ENCODE assay signal across 8 cellular contexts in genomic region chr15:78979456-78980320, GRCh38. TPM values are rescaled to one million over a fixed set of nuclear protein-coding genes. Genes with fewer than 3 reads are reported as not detected.
A peak's percentile ranks its signal among the peaks of the same experiment; 100 is the strongest.
DNase-seq lines count a peak whose midpoint lies in the region; ATAC-seq and TF ChIP-seq lines count a peak whose summit lies in the region.

No MANE protein-coding gene starts in this region.

- H4K20me1 ChIP-seq in HCT116 (ENCODE audit: insufficient read depth) = no peaks in the 10 kb centered on the region

- peaks cover 8% of the 10 kb centered on the region for H3K4me1 Mint-ChIP-seq in activated T-helper 2 cell treated with anti-CD3 and anti-CD28 coated beads, Interferon-gamma antibody, Interleukin-2, Interleukin-4, amounts not matched to agents 10 μg/mL and 5 μg/mL and 100 μg/mL, durations not matched to agents 14 hours and 24 hours and 36 hours (ENCODE audit: low read depth)

- no peak overlapping the region for H3K4me3 ChIP-seq in HCT116 (replicated peaks in 1 of 2; ENCODE audit: low read depth in 1 of 2, low read length in 2 of 2)
- no peak overlapping the region for H3K4me3 ChIP-seq in right atrium auricular region
- H3K4me3 ChIP-seq in sigmoid colon = no peak overlapping the region

- no peak overlapping the region for H3K4me3 Mint-ChIP-seq in activated T-helper 2 cell treated with anti-CD3 and anti-CD28 coated beads, Interferon-gamma antibody, Interleukin-2, Interleukin-4, amounts not matched to agents 10 μg/mL and 5 μg/mL and 100 μg/mL, durations not matched to agents 14 hours and 24 hours and 36 hours (ENCODE audit: low read depth)

- 51 to 63% methylated on average over 17 of the region's 17 CpGs for WGBS in sigmoid colon, 2 donors

- no peaks in the 10 kb centered on the region for H3K9me2 ChIP-seq in HCT116 (ENCODE audit: insufficient read depth)

- H3K36me3 Mint-ChIP-seq in activated T-helper 2 cell treated with anti-CD3 and anti-CD28 coated beads, Interferon-gamma antibody, Interleukin-2, Interleukin-4, amounts not matched to agents 10 μg/mL and 5 μg/mL and 100 μg/mL, durations not matched to agents 14 hours and 24 hours and 36 hours (ENCODE audit: low read depth) = no peaks in the 10 kb centered on the region

- H3K36me3 ChIP-seq in HCT116 (ENCODE audit: control insufficient read depth in 1 of 2, insufficient read depth in 2 of 2, low read length in 2 of 2) = no peaks in the 10 kb centered on the region
- H3K36me3 ChIP-seq in right atrium auricular region = no peaks in the 10 kb centered on the region
- no peaks in the 10 kb centered on the region for H3K36me3 ChIP-seq in sigmoid colon

- H3K9me3 Mint-ChIP-seq in activated T-helper 2 cell treated with anti-CD3 and anti-CD28 coated beads, Interferon-gamma antibody, Interleukin-2, Interleukin-4, amounts not matched to agents 10 μg/mL and 5 μg/mL and 100 μg/mL, durations not matched to agents 14 hours and 24 hours and 36 hours = no peaks in the 10 kb centered on the region

- H3K27ac Mint-ChIP-seq in activated T-helper 2 cell treated with anti-CD3 and anti-CD28 coated beads, Interferon-gamma antibody, Interleukin-2, Interleukin-4, amounts not matched to agents 10 μg/mL and 5 μg/mL and 100 μg/mL, durations not matched to agents 14 hours and 24 hours and 36 hours = no peak overlapping the region

- H3K27me3 ChIP-seq in HCT116 (ENCODE audit: insufficient read depth, low read length) (no peaks in the 10 kb centered on the region), right atrium auricular region (no peaks in the 10 kb centered on the region), sigmoid colon (no peaks in the 10 kb centered on the region)

- no peak overlapping the region for H3K9ac ChIP-seq in HCT116 (ENCODE audit: low read length)

- no TSS peak for BruUV-seq in HCT116 (replicated peaks; lab: Mats Ljungman, UMichigan)

- RAD21 ChIA-PET in HCT116 (lab: Charles Lee; ENCODE audit: low non-redundant PET in 1 of 2, low total read pairs in 2 of 2, uncharacterized antibody in 2 of 2, unreplicated experiment in 2 of 2) = no interaction called here

- no peaks in the 10 kb centered on the region for H3K79me2 ChIP-seq in HCT116 (ENCODE audit: insufficient read depth, low read length)

- POLR2A ChIA-PET in HCT116 (lab: Charles Lee) = interaction anchor here (0.6 to 1.4 kb wide), 2 partner anchors 27 to 72 kb away, joined by 3 to 4 read pairs; no protein-coding TSS in a partner anchor

- H3K27me3 Mint-ChIP-seq in activated T-helper 2 cell treated with anti-CD3 and anti-CD28 coated beads, Interferon-gamma antibody, Interleukin-2, Interleukin-4, amounts not matched to agents 10 μg/mL and 5 μg/mL and 100 μg/mL, durations not matched to agents 14 hours and 24 hours and 36 hours (ENCODE audit: low read depth) = no peaks in the 10 kb centered on the region

- peak; percentile 78 for DNase-seq in COR-L47 (lab: John Stamatoyannopoulos, UW)
- DNase-seq in HCT116 (ENCODE audit: low read depth, low spot score) = peak; percentile 81
- peak; percentile 56 for DNase-seq in NCI-H774 (lab: John Stamatoyannopoulos, UW)
- peak; percentile 37 for DNase-seq in amniotic stem cell (lab: John Stamatoyannopoulos, UW)
- DNase-seq in right atrium auricular region (ENCODE audit: low spot score) = no peak
- peak; percentile 82 for DNase-seq in sigmoid colon
- DNase-seq in activated T-helper 2 cell treated with anti-CD3 and anti-CD28 coated beads, Interferon-gamma antibody, Interleukin-2, Interleukin-4, amounts not matched to agents 10 μg/mL and 5 μg/mL and 100 μg/mL, durations not matched to agents 14 hours and 24 hours and 36 hours (ENCODE audit: low spot score) = no peak

- intact Hi-C loops in HCT116 (cut with micrococcal nuclease) = loop anchor here (1.0 kb wide), 1 partner anchor 70 kb away; no protein-coding TSS in a partner anchor
- intact Hi-C loops in sigmoid colon (cut with DNase I) = loop anchor here (5.0 kb wide), 1 partner anchor 67 kb away; no protein-coding TSS in a partner anchor
- intact Hi-C loops in activated T-helper 2 cell treated with anti-CD3 and anti-CD28 coated beads, Interferon-gamma antibody, Interleukin-2, Interleukin-4, amounts not matched to agents 10 μg/mL and 5 μg/mL and 100 μg/mL, durations not matched to agents 14 hours and 24 hours and 36 hours (cut with micrococcal nuclease) = loop anchor here (2.0 kb wide), 1 partner anchor 69 kb away; no protein-coding TSS in a partner anchor

- H3K9me3 ChIP-seq in HCT116 (ENCODE audit: control insufficient read depth in 1 of 2, insufficient read depth in 1 of 2, low read depth in 1 of 2, low read length in 2 of 2) = no peaks in the 10 kb centered on the region
- no peaks in the 10 kb centered on the region for H3K9me3 ChIP-seq in right atrium auricular region
- H3K9me3 ChIP-seq in sigmoid colon = no peaks in the 10 kb centered on the region

- H3K27ac ChIP-seq in HCT116 (ENCODE audit: low read depth, low read length) (no peak overlapping the region; the same call in 1 of the 2 replicates), right atrium auricular region (no peak overlapping the region), sigmoid colon (no peak overlapping the region)

- ATAC-seq in HCT116 (peak; percentile 94), GM19324 (IDR thresholded peaks at IDR 0.05; ENCODE audit: low FRiP score, unreplicated experiment) (no peak)

- H2AFZ ChIP-seq in HCT116 (ENCODE audit: low read depth, low read length, poor library complexity, severe bottlenecking) = no peak overlapping the region

- peaks cover 3 to 6% of the 10 kb centered on the region in 2 experiments; a peak in 3 of 4 replicates for H3K4me1 ChIP-seq in HCT116 (ENCODE audit: control insufficient read depth in 1 of 2, insufficient read depth in 2 of 2, low read length in 2 of 2)
- peaks cover 0 to 10% of the 10 kb centered on the region in 2 donors for H3K4me1 ChIP-seq in right atrium auricular region
- H3K4me1 ChIP-seq in sigmoid colon = peaks cover 0 to 17% (median 4%) of the 10 kb centered on the region in 4 donors

- TF ChIP-seq RAD21 in HCT116 (IDR thresholded peaks at IDR 0.05; ENCODE audit: low read depth) = peak; percentile 90

- TF ChIP-seq EP300 in sigmoid colon (IDR thresholded peaks at IDR 0.05) = no peak

- CTCF ChIA-PET in HCT116 (lab: Charles Lee) = interaction anchor here (0.7 to 3.2 kb wide), 16 partner anchors 9 to 214 kb away, joined by 3 to 35 read pairs (median 4); no protein-coding TSS in a partner anchor

- TF ChIP-seq CTCF in HCT116 (IDR thresholded peaks at IDR 0.05 in 2 of 3, conservative IDR thresholded peaks at IDR 0.05 in 1 of 3; ENCODE audit: borderline replicate concordance in 1 of 3, insufficient read depth in 1 of 3, low read depth in 2 of 3, low read length in 2 of 3) (peak; percentile 80 to 85 (median 84)), right atrium auricular region (IDR thresholded peaks at IDR 0.05) (peak; percentile 47 to 74), sigmoid colon (IDR thresholded peaks at IDR 0.05) (peak; percentile 45 to 56 (median 50))

- TF ChIP-seq POLR2A in HCT116 (IDR thresholded peaks at IDR 0.05; ENCODE audit: borderline replicate concordance, extremely low read depth, insufficient read depth, insufficient read length) (no peak), sigmoid colon (IDR thresholded peaks at IDR 0.05) (no peak)

- peak overlapping the region; percentile 18; the same call in 1 of the 2 replicates for H3K4me2 ChIP-seq in HCT116 (ENCODE audit: low read length)

TF ChIP-seq in HCT116, 20 proteins besides CTCF, POLR2A, EP300 and RAD21 (continues in another document):
- TF ChIP-seq TCF7L2 (IDR thresholded peaks at IDR 0.05; ENCODE audit: borderline replicate concordance, extremely low read depth, insufficient read depth, insufficient read length) = no peak
- no peak for TF ChIP-seq REST (IDR thresholded peaks at IDR 0.05; ENCODE audit: low read depth)
- no peak for TF ChIP-seq EGR1 (IDR thresholded peaks at IDR 0.05; ENCODE audit: low read depth)
- TF ChIP-seq ELF1 (IDR thresholded peaks at IDR 0.05; ENCODE audit: borderline replicate concordance, low read depth) = no peak
- no peak for TF ChIP-seq ZNF274 (IDR thresholded peaks at IDR 0.05; ENCODE audit: low read depth, low read length)
- TF ChIP-seq SRF (IDR thresholded peaks at IDR 0.05; ENCODE audit: low read depth) = no peak
- TF ChIP-seq SP1 (IDR thresholded peaks at IDR 0.05; ENCODE audit: low read depth) = no peak
- peak; percentile 43; the same call in 1 of the 2 replicates for TF ChIP-seq CBX3 (IDR thresholded peaks at IDR 0.05; ENCODE audit: low read depth)
- no peak for TF ChIP-seq CEBPB (IDR thresholded peaks at IDR 0.05; ENCODE audit: low read depth)

RNA-seq across cellular contexts. Expression of gene CTSH, which starts 34.8 kb away (rescaled TPM):
- total RNA-seq in HCT116 (2021; ENCODE audit: unreplicated experiment) (37.5 TPM), right atrium auricular region (100 to 1,000 TPM in 1 of 2 donors, 10 to 100 TPM in 1; 51.0 to 114 TPM), sigmoid colon (100 to 1,000 TPM in 1 of 4 donors, 10 to 100 TPM in 3; 37.4 to 102 (median 96.3) TPM)
- 31.2 and 50.0 TPM in 2 replicates for polyA plus RNA-seq in HCT116 (2012)
- polyA plus RNA-seq in sigmoid colon = 100 to 1,000 TPM in 2 of 3 donors, 10 to 100 TPM in 1; 51.1 to 274 (median 207) TPM
- 47.1 and 53.8 TPM in 2 replicates for total RNA-seq in activated T-helper 2 cell treated with anti-CD3 and anti-CD28 coated beads, Interferon-gamma antibody, Interleukin-2, Interleukin-4, amounts not matched to agents 10 μg/mL and 5 μg/mL and 100 μg/mL, durations not matched to agents 14 hours and 24 hours and 36 hours

Comparison
In these comparisons a context has a peak if more than half of its experiments do, and no peak if none do; other contexts are left out.
1. DNase-seq: peak in COR-L47 (single experiment), HCT116 (single experiment), NCI-H774 (single experiment), amniotic stem cell (single experiment) and sigmoid colon (single experiment); none in right atrium auricular region (single experiment) and activated T-helper 2 cell treated with anti-CD3 and anti-CD28 coated beads, Interferon-gamma antibody, Interleukin-2, Interleukin-4, amounts not matched to agents 10 μg/mL and 5 μg/mL and 100 μg/mL, durations not matched to agents 14 hours and 24 hours and 36 hours (single experiment).
2. Peak in every context shown above with its lines, with median percentiles within 50 percentile points of each other: CTCF ChIP-seq.